In genomic region chr13:35854286-35854685, GRCh38 we compare ENCODE assay signal across 1 cellular context.
TF ChIP-seq lines count a peak whose summit lies in the region.

No MANE protein-coding gene starts in this region.

TF ChIP-seq in H1, 55 proteins besides CTCF, POLR2A, EP300 and RAD21:
- TF ChIP-seq GABPA (IDR thresholded peaks at IDR 0.05; ENCODE audit: borderline replicate concordance, insufficient read depth, low read length): no peak
- no peak for TF ChIP-seq SP4 (IDR thresholded peaks at IDR 0.05; ENCODE audit: low read length)
- TF ChIP-seq HDAC6 (IDR thresholded peaks at IDR 0.05; ENCODE audit: low read depth, low read length): no peak
- TF ChIP-seq SP1 (IDR thresholded peaks at IDR 0.05; ENCODE audit: low read depth, low read length): no peak
- TF ChIP-seq CBX8 (IDR thresholded peaks at IDR 0.05; ENCODE audit: borderline replicate concordance, low read depth, low read length): no peak
- TF ChIP-seq JUND (IDR thresholded peaks at IDR 0.05; ENCODE audit: low read length): no peak
- TF ChIP-seq EGR1 (IDR thresholded peaks at IDR 0.05; ENCODE audit: borderline replicate concordance, low read depth, low read length): no peak
- no peak for TF ChIP-seq TCF12 (IDR thresholded peaks at IDR 0.05; ENCODE audit: low read depth, low read length)
- TF ChIP-seq FOSL1 (IDR thresholded peaks at IDR 0.05; ENCODE audit: insufficient read depth, low read depth, low read length): no peak
- TF ChIP-seq CHD7 (IDR thresholded peaks at IDR 0.05; ENCODE audit: insufficient replicate concordance, low read length): no peak
- no peak for TF ChIP-seq YY1 (IDR thresholded peaks at IDR 0.05; ENCODE audit: low read depth, low read length)
- TF ChIP-seq HDAC2 (IDR thresholded peaks at IDR 0.05; ENCODE audit: borderline replicate concordance in 1 of 2, low read depth in 2 of 2, low read length in 2 of 2): no peak
